15 cellular contexts compared by ENCODE assay signal in genomic region chr7:133633055-133633454, GRCh38.
DNase-seq lines count a peak whose midpoint lies in the region; ATAC-seq and TF ChIP-seq lines count a peak whose summit lies in the region.
"Had no signal": no experiment of that assay in that cellular context is flagged by ENCODE, and none has a peak within 500 bp of the region (broad histone marks: within the 10 kb centered on the region; RNA-seq: fewer than 3 reads in every experiment).

No MANE protein-coding gene starts in this region.

- H3K4me3 Mint-ChIP-seq in HFFc6 = no peak overlapping the region

- peak overlapping the region; percentile 54 for H3K27ac Mint-ChIP-seq in HFFc6

- no peaks in the 10 kb centered on the region for H3K9me3 Mint-ChIP-seq in HFFc6

- DNase-seq in AG08395 (ENCODE audit: low spot score) (peak; percentile 44), HFFc6 (peak; percentile 26), SKM-1 (lab: John Stamatoyannopoulos, UW; ENCODE audit: unreplicated experiment) (peak; percentile 61), fibroblast of villous mesenchyme (ENCODE audit: low read depth) (peak; percentile 62), GM19240 (ENCODE audit: insufficient read length, low spot score) (no peak), NCI-H2227 treated with DMSO at 0.1 percent for 48 hours (lab: John Stamatoyannopoulos, UW) (no peak)
- DNase-seq: left colon; NCI-H1092 treated with DMSO at 0.1 percent for 48 hours; stimulated activated CD4-positive, alpha-beta T cell treated with anti-CD3 and anti-CD28 coated beads, Interleukin-2, amount 100 ng/mL, for 24 hours; stimulated activated naive CD8-positive, alpha-beta T cell treated with anti-CD3 and anti-CD28 coated beads, Interleukin-15, Interleukin-2, amounts not matched to agents 100 U/mL and 50 U/mL, for 24 hours; T1000 had no signal

- peaks cover 32% of the 10 kb centered on the region for H3K4me1 Mint-ChIP-seq in HFFc6 (ENCODE audit: low read depth)

- H3K36me3 Mint-ChIP-seq in HFFc6 (ENCODE audit: low read depth) = no peaks in the 10 kb centered on the region

- ATAC-seq in HG03342 (IDR thresholded peaks at IDR 0.05; ENCODE audit: unreplicated experiment) (no peak), HG03039 (IDR thresholded peaks at IDR 0.05; ENCODE audit: unreplicated experiment) (no peak)
- ATAC-seq: left colon; stimulated activated naive CD8-positive, alpha-beta T cell treated with anti-CD3 and anti-CD28 coated beads, Interleukin-15, Interleukin-2, amounts not matched to agents 100 U/mL and 50 U/mL, for 24 hours had no signal

- H3K4me3 ChIP-seq in fibroblast of villous mesenchyme (ENCODE audit: low read depth, low read length) = no peak overlapping the region
- H3K4me3 ChIP-seq: ascending aorta, BLaER1 had no signal

- TF ChIP-seq CTCF in HFFc6 (IDR thresholded peaks at IDR 0.05) (no peak), fibroblast of villous mesenchyme (IDR thresholded peaks at IDR 0.05; ENCODE audit: insufficient read depth, low read depth, low read length) (no peak)

- H3K27me3 Mint-ChIP-seq in HFFc6 (ENCODE audit: insufficient read depth) = no peaks in the 10 kb centered on the region

Comparison
In these comparisons a context has a peak if more than half of its experiments do, and no peak if none do; other contexts are left out.
1. DNase-seq: peak in AG08395 (single experiment), HFFc6 (single experiment), SKM-1 (single experiment) and fibroblast of villous mesenchyme (single experiment); none in GM19240 (single experiment) and NCI-H2227 treated with DMSO at 0.1 percent for 48 hours (single experiment).